In the genomic region with DNA sequence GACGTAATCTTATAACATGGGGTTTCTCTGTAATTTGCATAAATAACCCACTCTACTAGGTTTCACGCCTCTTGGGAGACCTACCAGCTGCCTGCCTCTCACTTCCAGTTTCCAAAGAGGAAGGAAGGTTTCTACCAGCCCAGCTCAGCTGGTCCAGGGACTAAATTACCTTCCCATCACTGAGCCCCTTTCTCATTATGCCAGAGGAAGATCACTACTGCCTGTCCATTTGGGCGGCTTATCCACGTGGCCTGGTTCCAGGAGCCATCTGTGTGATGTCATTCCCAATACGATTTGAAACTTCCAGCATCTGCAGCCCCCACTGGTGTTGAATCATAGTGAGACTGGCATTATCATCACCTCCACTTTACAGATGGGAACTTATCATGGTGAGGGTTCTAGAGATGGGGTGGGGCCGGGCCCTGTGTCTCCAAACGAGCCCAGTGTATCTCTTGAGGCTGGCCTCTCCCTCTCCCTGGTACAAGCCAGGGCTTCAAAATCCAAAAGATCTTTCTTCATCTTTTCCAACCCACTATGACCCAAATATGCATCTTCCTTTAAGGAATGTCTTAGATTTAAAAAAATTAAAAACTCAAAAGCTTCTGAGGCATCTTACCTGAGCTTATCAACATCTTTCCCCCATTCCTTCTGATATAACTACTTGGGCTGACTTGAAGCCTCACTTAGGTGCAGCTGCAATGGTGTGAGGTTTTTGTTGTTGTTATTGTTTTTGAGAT, we compare ENCODE assay signal across 10 cellular contexts.
DNase-seq lines count a peak whose midpoint lies in the region; ATAC-seq lines count a peak whose summit lies in the region.
"Had no signal": no experiment of that assay in that cellular context is flagged by ENCODE, and none has a peak within 500 bp of the region (broad histone marks: within the 10 kb centered on the region; RNA-seq: fewer than 3 reads in every experiment).

No MANE protein-coding gene starts in this region.

- ATAC-seq in GM18520 (IDR thresholded peaks at IDR 0.05; ENCODE audit: unreplicated experiment) = peak; percentile 96
- peak; percentile 99 for ATAC-seq in GM21717 (IDR thresholded peaks at IDR 0.05; ENCODE audit: unreplicated experiment)
- peak; percentile 87 for ATAC-seq in HG03439 (IDR thresholded peaks at IDR 0.05; ENCODE audit: unreplicated experiment)
- ATAC-seq: activated T-cell treated with anti-CD3 and anti-CD28 coated beads, Interleukin-2, amount 50 U/mL, for 72 hours had no signal

- DNase-seq in islet precursor cell (peak; percentile 34), GOT3 (lab: John Stamatoyannopoulos, UW) (no peak), mesenteric fat pad (ENCODE audit: low spot score) (no peak), globus pallidus (ENCODE audit: low spot score) (no peak), NCI-H1417 treated with DMSO at 0.1 percent for 48 hours (lab: John Stamatoyannopoulos, UW) (no peak)
- DNase-seq: activated T-cell treated with anti-CD3 and anti-CD28 coated beads, Interleukin-2, amount 50 U/mL, for 72 hours; endodermal cell had no signal
